21 cellular contexts compared by ENCODE assay signal in the genomic region with DNA sequence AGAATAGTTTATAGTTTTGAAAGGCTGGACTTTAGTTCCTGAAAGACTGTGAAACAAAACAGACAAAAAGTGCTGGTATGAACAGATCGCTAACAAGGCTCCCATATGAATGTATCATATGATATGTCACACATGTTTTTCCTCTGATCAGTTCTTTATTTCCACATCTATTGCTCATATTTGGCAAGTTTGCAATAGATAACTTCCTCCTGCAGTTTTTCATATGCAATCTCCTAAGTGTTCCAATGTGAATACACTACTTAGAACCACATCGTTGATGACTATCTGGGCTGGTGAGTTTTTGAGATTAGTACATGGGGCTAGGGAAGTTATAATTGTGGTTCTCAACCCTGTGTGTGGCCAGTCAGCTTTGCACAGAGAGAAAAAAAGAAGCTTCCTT. TPM values are rescaled to one million over a fixed set of nuclear protein-coding genes. Genes with fewer than 3 reads are reported as not detected.
DNase-seq lines count a peak whose midpoint lies in the region; ATAC-seq, FAIRE-seq and TF ChIP-seq lines count a peak whose summit lies in the region.
"Had no signal": no experiment of that assay in that cellular context is flagged by ENCODE, and none has a peak within 500 bp of the region (broad histone marks: within the 10 kb centered on the region; RNA-seq: fewer than 3 reads in every experiment).

No MANE protein-coding gene starts in this region.

- H3K27me3 ChIP-seq in GM23248 (replicated peaks; ENCODE audit: insufficient read depth) (no peaks in the 10 kb centered on the region; the same call in none of the 2 replicates), bronchial epithelial cell (ENCODE audit: control insufficient read depth, insufficient read depth, low read length) (no peaks in the 10 kb centered on the region)
- H3K27me3 ChIP-seq in naive thymus-derived CD4-positive, alpha-beta T cell (ENCODE audit: control insufficient read depth in 2 of 2, insufficient read depth in 2 of 2, low read length in 2 of 2) = no peaks in the 10 kb centered on the region
- H3K27me3 ChIP-seq: brain microvascular endothelial cell, thyroid gland had no signal

- CTCF ChIA-PET in naive thymus-derived CD4-positive, alpha-beta T cell (lab: Charles Lee) = no interaction called here

- no peak overlapping the region for H3K4me3 ChIP-seq in GM23248
- no peak overlapping the region for H3K4me3 ChIP-seq in bronchial epithelial cell (ENCODE audit: low read depth, low read length)
- H3K4me3 ChIP-seq in naive thymus-derived CD4-positive, alpha-beta T cell (ENCODE audit: low read length) = no peak overlapping the region
- H3K4me3 ChIP-seq: lower lobe of right lung, thyroid gland had no signal

- no peaks in the 10 kb centered on the region for H3K79me2 ChIP-seq in GM23248 (ENCODE audit: insufficient read depth)

- H4K20me1 ChIP-seq in GM23248 (ENCODE audit: insufficient read depth) = no peaks in the 10 kb centered on the region

- no peak overlapping the region for H3K4me3 Mint-ChIP-seq in naive thymus-derived CD4-positive, alpha-beta T cell
- H3K4me3 Mint-ChIP-seq: activated CD8-positive, alpha-beta T cell treated with anti-CD3 and anti-CD28 coated beads, Interleukin-2, amount 10 ng/mL, durations not matched to agents 7 days and 5 days had no signal

- H3K36me3 ChIP-seq in GM23248 (ENCODE audit: low read depth) = no peaks in the 10 kb centered on the region
- H3K36me3 ChIP-seq in bronchial epithelial cell (ENCODE audit: control insufficient read depth, insufficient read depth, low read length) = no peaks in the 10 kb centered on the region
- H3K36me3 ChIP-seq in naive thymus-derived CD4-positive, alpha-beta T cell (ENCODE audit: control insufficient read depth in 2 of 3, insufficient read depth in 3 of 3, low read length in 3 of 3) = no peaks in the 10 kb centered on the region
- H3K36me3 ChIP-seq: brain microvascular endothelial cell, lower lobe of right lung, thyroid gland had no signal

- H3K27me3 Mint-ChIP-seq in naive thymus-derived CD4-positive, alpha-beta T cell = peaks cover 0 to 14% (median 0%) of the 10 kb centered on the region in 5 donors

- POLR2A ChIA-PET in naive thymus-derived CD4-positive, alpha-beta T cell (lab: Charles Lee) = no interaction called here

- ATAC-seq in naive thymus-derived CD4-positive, alpha-beta T cell = peak; percentile 68
- no peak for ATAC-seq in HG03095 (IDR thresholded peaks at IDR 0.05; ENCODE audit: unreplicated experiment)
- ATAC-seq in GM21390 (IDR thresholded peaks at IDR 0.05; ENCODE audit: unreplicated experiment) = no peak
- no peak for ATAC-seq in GM18511 (IDR thresholded peaks at IDR 0.05; ENCODE audit: unreplicated experiment)
- ATAC-seq: activated CD4-positive, CD25-positive, alpha-beta regulatory T cell treated with anti-CD3 and anti-CD28 coated beads, Interleukin-2, amount 50 U/mL, for 24 hours; activated CD8-positive, alpha-beta T cell treated with anti-CD3 and anti-CD28 coated beads, Interleukin-2, amount 10 ng/mL, durations not matched to agents 7 days and 5 days; sciatic nerve; stimulated activated naive CD8-positive, alpha-beta T cell treated with anti-CD3 and anti-CD28 coated beads, Interleukin-15, Interleukin-2, amounts not matched to agents 100 U/mL and 50 U/mL, for 24 hours had no signal

- intact Hi-C loops in naive thymus-derived CD4-positive, alpha-beta T cell (cut with micrococcal nuclease) = no loop called here

- H3K9ac ChIP-seq in GM23248 = no peak overlapping the region

- no peak overlapping the region for H3K27ac Mint-ChIP-seq in naive thymus-derived CD4-positive, alpha-beta T cell
- H3K27ac Mint-ChIP-seq: activated CD8-positive, alpha-beta T cell treated with anti-CD3 and anti-CD28 coated beads, Interleukin-2, amount 10 ng/mL, durations not matched to agents 7 days and 5 days had no signal

- peak; percentile 62 for FAIRE-seq in bronchial epithelial cell (lab: Jason Lieb, UNC)
- FAIRE-seq in GM19239 (lab: Jason Lieb, UNC) = no peak
- FAIRE-seq: kidney had no signal

- H3K4me2 ChIP-seq in GM23248 (ENCODE audit: unreplicated experiment) = no peak overlapping the region

- no peak overlapping the region for H2AFZ ChIP-seq in GM23248

- H3K9me3 ChIP-seq in GM23248 (ENCODE audit: low read depth) = no peaks in the 10 kb centered on the region
- H3K9me3 ChIP-seq in naive thymus-derived CD4-positive, alpha-beta T cell (ENCODE audit: control insufficient read depth in 2 of 3, low read length in 3 of 3) = no peaks in the 10 kb centered on the region
- H3K9me3 ChIP-seq: lower lobe of right lung, thyroid gland had no signal

- H3K4me1 Mint-ChIP-seq in naive thymus-derived CD4-positive, alpha-beta T cell = peaks cover 0 to 10% (median 5%) of the 10 kb centered on the region in 7 donors

- DNase-seq in GM23248 = peak; percentile 29
- peak; percentile 52 for DNase-seq in NOMO-1 treated with DMSO at 0.1 percent for 48 hours (lab: John Stamatoyannopoulos, UW; ENCODE audit: unreplicated experiment)
- DNase-seq in bronchial epithelial cell (ENCODE audit: low read depth) = peak; percentile 94
- DNase-seq in naive thymus-derived CD4-positive, alpha-beta T cell = no peak
- no peak for DNase-seq in GM19239 (ENCODE audit: insufficient read length, low spot score)
- DNase-seq: activated CD8-positive, alpha-beta T cell treated with anti-CD3 and anti-CD28 coated beads, Interleukin-2, amount 10 ng/mL, durations not matched to agents 7 days and 5 days; activated T-cell treated with anti-CD3 and anti-CD28 coated beads for 4 hours; brain microvascular endothelial cell; glutamatergic neuron; IMR-90; kidney; lower lobe of right lung; NCI-H1436; stimulated activated CD4-positive, alpha-beta T cell treated with anti-CD3 and anti-CD28 coated beads, Interleukin-15, amount 100 ng/mL, for 24 hours; stimulated activated naive CD8-positive, alpha-beta T cell treated with anti-CD3 and anti-CD28 coated beads, Interleukin-15, Interleukin-2, amounts not matched to agents 100 U/mL and 50 U/mL, for 24 hours; thyroid gland had no signal

- in situ Hi-C loops in GM23248 (cut with MboI) = no loop called here

- H3K9me2 ChIP-seq in GM23248 (ENCODE audit: insufficient read depth) = no peaks in the 10 kb centered on the region

- WGBS in GM23248 (ENCODE audit: low coverage in 1 of 2, low lambda C conversion rate in 2 of 2, missing lambda C conversion rate in 2 of 2), 2 experiments = 13 to 18% methylated on average over 2 of the region's 2 CpGs

- no peaks in the 10 kb centered on the region for H3F3A ChIP-seq in GM23248 (ENCODE audit: insufficient read depth)

- no peak for TF ChIP-seq CTCF in bronchial epithelial cell (IDR thresholded peaks at IDR 0.05; ENCODE audit: insufficient read depth, low read length, severe bottlenecking)

- H3K4me1 ChIP-seq in GM23248 (ENCODE audit: insufficient read depth) = no peaks in the 10 kb centered on the region
- H3K4me1 ChIP-seq in naive thymus-derived CD4-positive, alpha-beta T cell (ENCODE audit: control insufficient read depth in 2 of 2, insufficient read depth in 2 of 2, low read length in 2 of 2) = no peaks in the 10 kb centered on the region
- H3K4me1 ChIP-seq: lower lobe of right lung, thyroid gland had no signal

- H3K27ac ChIP-seq in GM23248 = no peak overlapping the region
- H3K27ac ChIP-seq in naive thymus-derived CD4-positive, alpha-beta T cell (ENCODE audit: low read depth, low read length) = no peak overlapping the region
- H3K27ac ChIP-seq: brain microvascular endothelial cell, lower lobe of right lung, thyroid gland had no signal

- no peaks in the 10 kb centered on the region for H3K9me3 Mint-ChIP-seq in naive thymus-derived CD4-positive, alpha-beta T cell

- H3K36me3 Mint-ChIP-seq in naive thymus-derived CD4-positive, alpha-beta T cell = no peaks in the 10 kb centered on the region

RNA-seq across cellular contexts. Expression of gene CRYBG1, which starts 23.1 kb away (rescaled TPM):
- total RNA-seq in GM23248 (2014; rRNA removed; shearing (Covaris generic)) = 6.2 and 8.4 TPM in 2 replicates
- polyA plus RNA-seq in GM23248 (2016; fragmentation: Nextera tagmentation; extraction: Ambion mirVana) = 1.9 and 2.1 TPM in 2 replicates
- 45.0 and 73.2 TPM in 2 replicates for total RNA-seq in bronchial epithelial cell
- 10 to 100 TPM; 18.0 to 39.8 (median 34.6) TPM for total RNA-seq in naive thymus-derived CD4-positive, alpha-beta T cell
- 10 to 100 TPM; 11.3 to 18.3 TPM for polyA plus RNA-seq in naive thymus-derived CD4-positive, alpha-beta T cell

RNA-seq across cellular contexts. Expression of gene ATG5, which starts 58.0 kb away (rescaled TPM):
- total RNA-seq in GM23248 (2014; rRNA removed; shearing (Covaris generic)) = 39.4 and 46.2 TPM in 2 replicates
- 44.2 and 45.2 TPM in 2 replicates for polyA plus RNA-seq in GM23248 (2016; fragmentation: Nextera tagmentation; extraction: Ambion mirVana)
- 56.6 and 76.0 TPM in 2 replicates for total RNA-seq in bronchial epithelial cell
- total RNA-seq in naive thymus-derived CD4-positive, alpha-beta T cell = 10 to 100 TPM; 24.0 to 30.9 (median 27.0) TPM
- polyA plus RNA-seq in naive thymus-derived CD4-positive, alpha-beta T cell = 10 to 100 TPM; 31.5 to 32.9 TPM

Comparison
In these comparisons a context has a peak if more than half of its experiments do, and no peak if none do; other contexts are left out.
1. DNase-seq: peak in GM23248 (single experiment), NOMO-1 treated with DMSO at 0.1 percent for 48 hours (single experiment) and bronchial epithelial cell (single experiment); none in naive thymus-derived CD4-positive, alpha-beta T cell (0 of 9) and GM19239 (single experiment).